Comparison of ENCODE assay signal across 19 cellular contexts in the genomic region with DNA sequence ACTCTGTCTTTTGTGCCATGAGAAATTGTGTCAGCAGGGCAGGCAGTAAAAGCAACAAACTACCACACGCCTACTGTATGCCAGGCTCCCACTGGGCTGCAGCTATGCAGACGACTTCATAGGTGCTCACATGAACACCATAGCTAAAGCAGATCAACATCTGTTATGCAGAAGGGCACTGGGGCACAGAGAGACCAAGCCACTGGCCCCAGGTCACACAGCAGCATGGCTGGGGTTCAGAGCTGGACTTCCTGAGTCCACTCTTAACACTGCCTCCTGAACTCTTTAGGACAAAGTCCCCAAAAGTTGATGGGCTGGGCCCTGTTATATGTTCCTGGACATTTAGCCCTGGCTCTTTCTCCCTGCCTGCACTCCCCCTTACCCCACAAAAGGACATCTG. TPM values are rescaled to one million over a fixed set of nuclear protein-coding genes. Genes with fewer than 3 reads are reported as not detected.
DNase-seq lines count a peak whose midpoint lies in the region; ATAC-seq and TF ChIP-seq lines count a peak whose summit lies in the region.
"Had no signal": no experiment of that assay in that cellular context is flagged by ENCODE, and none has a peak within 500 bp of the region (broad histone marks: within the 10 kb centered on the region; RNA-seq: fewer than 3 reads in every experiment).

No MANE protein-coding gene starts in this region.

- ATAC-seq in activated CD8-positive, alpha-beta T cell treated with anti-CD3 and anti-CD28 coated beads, Interleukin-2, amount 10 ng/mL, durations not matched to agents 7 days and 5 days, result no peak
- ATAC-seq in activated CD8-positive, alpha-beta T cell treated with anti-CD3 and anti-CD28 coated beads for 36 hours, result no peak
- no peak for ATAC-seq in stimulated activated effector memory CD8-positive, alpha-beta T cell treated with anti-CD3 and anti-CD28 coated beads, Interleukin-12 subunit alpha, Interleukin-12 subunit beta, amount 100 ng/mL, for 72 hours

- no peaks in the 10 kb centered on the region for H3K9me3 Mint-ChIP-seq in activated CD8-positive, alpha-beta T cell treated with anti-CD3 and anti-CD28 coated beads, Interleukin-2, amount 10 ng/mL, durations not matched to agents 7 days and 5 days (ENCODE audit: insufficient read depth)
- H3K9me3 Mint-ChIP-seq in activated CD8-positive, alpha-beta T cell treated with anti-CD3 and anti-CD28 coated beads for 36 hours, result no peaks in the 10 kb centered on the region
- no peaks in the 10 kb centered on the region for H3K9me3 Mint-ChIP-seq in immature natural killer cell
- no peaks in the 10 kb centered on the region for H3K9me3 Mint-ChIP-seq in stimulated activated effector memory CD8-positive, alpha-beta T cell treated with anti-CD3 and anti-CD28 coated beads, Interleukin-12 subunit alpha, Interleukin-12 subunit beta, amount 100 ng/mL, for 72 hours
- H3K9me3 Mint-ChIP-seq: CD4-positive, CD25-positive, alpha-beta regulatory T cell had no signal

- intact Hi-C loops in activated CD8-positive, alpha-beta T cell treated with anti-CD3 and anti-CD28 coated beads for 36 hours (cut with micrococcal nuclease), result no loop called here
- intact Hi-C loops in breast epithelium (cut with DNase I; ENCODE audit: low total_unique reads), result no loop called here

- TF ChIP-seq POLR2A in breast epithelium (IDR thresholded peaks at IDR 0.05), result no peak

- peak overlapping the region; percentile 15 for H3K27ac Mint-ChIP-seq in activated CD8-positive, alpha-beta T cell treated with anti-CD3 and anti-CD28 coated beads, Interleukin-2, amount 10 ng/mL, durations not matched to agents 7 days and 5 days
- H3K27ac Mint-ChIP-seq in activated CD8-positive, alpha-beta T cell treated with anti-CD3 and anti-CD28 coated beads for 36 hours, result no peak overlapping the region
- peak overlapping the region in 5 of 6 donors; percentile 12 to 53 (median 35) for H3K27ac Mint-ChIP-seq in immature natural killer cell
- peak overlapping the region; percentile 49 for H3K27ac Mint-ChIP-seq in stimulated activated effector memory CD8-positive, alpha-beta T cell treated with anti-CD3 and anti-CD28 coated beads, Interleukin-12 subunit alpha, Interleukin-12 subunit beta, amount 100 ng/mL, for 72 hours
- H3K27ac Mint-ChIP-seq: B cell had no signal

- H3K4me1 ChIP-seq in HEK293 (ENCODE audit: control insufficient read depth, insufficient read depth, low read length) (no peaks in the 10 kb centered on the region), breast epithelium (no peaks in the 10 kb centered on the region)
- H3K4me1 ChIP-seq: Caco-2 had no signal

- TF ChIP-seq CTCF in activated CD8-positive, alpha-beta T cell treated with anti-CD3 and anti-CD28 coated beads for 36 hours (IDR thresholded peaks at IDR 0.05), result no peak
- TF ChIP-seq CTCF in HEK293 (tag by site-specific recombination; IDR thresholded peaks at IDR 0.05) (no peak), breast epithelium (IDR thresholded peaks at IDR 0.05) (no peak)

- H3K4me3 Mint-ChIP-seq in activated CD8-positive, alpha-beta T cell treated with anti-CD3 and anti-CD28 coated beads, Interleukin-2, amount 10 ng/mL, durations not matched to agents 7 days and 5 days, result no peak overlapping the region
- H3K4me3 Mint-ChIP-seq in activated CD8-positive, alpha-beta T cell treated with anti-CD3 and anti-CD28 coated beads for 36 hours, result no peak overlapping the region
- no peak overlapping the region for H3K4me3 Mint-ChIP-seq in immature natural killer cell
- H3K4me3 Mint-ChIP-seq in stimulated activated effector memory CD8-positive, alpha-beta T cell treated with anti-CD3 and anti-CD28 coated beads, Interleukin-12 subunit alpha, Interleukin-12 subunit beta, amount 100 ng/mL, for 72 hours, result no peak overlapping the region
- H3K4me3 Mint-ChIP-seq: B cell; CD4-positive, CD25-positive, alpha-beta regulatory T cell had no signal

- CTCF ChIA-PET in activated CD8-positive, alpha-beta T cell treated with anti-CD3 and anti-CD28 coated beads, Interleukin-2, amount 10 ng/mL, durations not matched to agents 7 days and 5 days (lab: Charles Lee), result no interaction called here
- CTCF ChIA-PET in activated CD8-positive, alpha-beta T cell treated with anti-CD3 and anti-CD28 coated beads for 36 hours (lab: Charles Lee), result interaction anchor here (1.9 kb wide), 1 partner anchor 34 kb away, joined by 4 read pairs; no protein-coding TSS in a partner anchor
- CTCF ChIA-PET in HEK293 (lab: Yijun Ruan, JAX), result no interaction called here

- H3K4me3 ChIP-seq in HEK293 (ENCODE audit: low read depth, low read length), result no peak overlapping the region
- no peak overlapping the region for H3K4me3 ChIP-seq in breast epithelium
- H3K4me3 ChIP-seq: BLaER1, GM23248 had no signal

- no peaks in the 10 kb centered on the region for H3K27me3 ChIP-seq in breast epithelium
- H3K27me3 ChIP-seq: BLaER1 had no signal

- no peak for DNase-seq in activated CD8-positive, alpha-beta T cell treated with anti-CD3 and anti-CD28 coated beads, Interleukin-2, amount 10 ng/mL, durations not matched to agents 7 days and 5 days
- DNase-seq in activated CD8-positive, alpha-beta T cell treated with anti-CD3 and anti-CD28 coated beads for 36 hours, result no peak
- DNase-seq in immature natural killer cell (no peak), breast epithelium (ENCODE audit: low spot score in 2 of 2) (no peak), NCI-H69 (lab: John Stamatoyannopoulos, UW) (no peak), midbrain (lab: John Stamatoyannopoulos, UW) (no peak)
- DNase-seq in stimulated activated effector memory CD8-positive, alpha-beta T cell treated with anti-CD3 and anti-CD28 coated beads, Interleukin-12 subunit alpha, Interleukin-12 subunit beta, amount 100 ng/mL, for 72 hours (ENCODE audit: low spot score in 2 of 2), result no peak
- DNase-seq: Caco-2; CD4-positive, CD25-positive, alpha-beta regulatory T cell; DMS153; DND-41; GM23248; H7; HCEC 1CT had no signal

- H3K27ac ChIP-seq in HEK293 (ENCODE audit: extremely low read depth, low read depth, low read length) (no peak overlapping the region), breast epithelium (no peak overlapping the region)
- H3K27ac ChIP-seq: 22Rv1, BLaER1, C4-2B, GM23248 had no signal

- no peaks in the 10 kb centered on the region for H3K27me3 Mint-ChIP-seq in activated CD8-positive, alpha-beta T cell treated with anti-CD3 and anti-CD28 coated beads, Interleukin-2, amount 10 ng/mL, durations not matched to agents 7 days and 5 days (ENCODE audit: low read depth)
- H3K27me3 Mint-ChIP-seq in activated CD8-positive, alpha-beta T cell treated with anti-CD3 and anti-CD28 coated beads for 36 hours, result no peaks in the 10 kb centered on the region
- H3K27me3 Mint-ChIP-seq in immature natural killer cell (ENCODE audit: low read depth in 3 of 3), result peaks cover 0 to 4% (median 0%) of the 10 kb centered on the region in 3 donors
- H3K27me3 Mint-ChIP-seq: B cell; CD4-positive, CD25-positive, alpha-beta regulatory T cell had no signal

- H3K9me3 ChIP-seq in HEK293 (ENCODE audit: control insufficient read depth, insufficient read depth, low read depth, low read length) (no peaks in the 10 kb centered on the region), breast epithelium (no peaks in the 10 kb centered on the region)
- H3K9me3 ChIP-seq: BLaER1, Caco-2 had no signal

- peaks cover 13% of the 10 kb centered on the region for H3K4me1 Mint-ChIP-seq in activated CD8-positive, alpha-beta T cell treated with anti-CD3 and anti-CD28 coated beads, Interleukin-2, amount 10 ng/mL, durations not matched to agents 7 days and 5 days (ENCODE audit: low read depth)
- H3K4me1 Mint-ChIP-seq in activated CD8-positive, alpha-beta T cell treated with anti-CD3 and anti-CD28 coated beads for 36 hours (ENCODE audit: low read depth), result peaks cover 24% of the 10 kb centered on the region
- peaks cover 35 to 44% of the 10 kb centered on the region in 2 donors for H3K4me1 Mint-ChIP-seq in immature natural killer cell
- H3K4me1 Mint-ChIP-seq in stimulated activated effector memory CD8-positive, alpha-beta T cell treated with anti-CD3 and anti-CD28 coated beads, Interleukin-12 subunit alpha, Interleukin-12 subunit beta, amount 100 ng/mL, for 72 hours, result peaks cover 42% of the 10 kb centered on the region

- POLR2A ChIA-PET in activated CD8-positive, alpha-beta T cell treated with anti-CD3 and anti-CD28 coated beads, Interleukin-2, amount 10 ng/mL, durations not matched to agents 7 days and 5 days (lab: Charles Lee), result interaction anchor here (1.7 kb wide), 1 partner anchor 10 kb away, joined by 4 read pairs; no protein-coding TSS in a partner anchor
- POLR2A ChIA-PET in activated CD8-positive, alpha-beta T cell treated with anti-CD3 and anti-CD28 coated beads for 36 hours (lab: Charles Lee), result interaction anchor here (1.1 kb wide), 1 partner anchor 12 kb away, joined by 3 read pairs; a partner anchor contains a TSS
- POLR2A ChIA-PET in HEK293 (lab: Yijun Ruan, JAX), result no interaction called here

- H3K36me3 ChIP-seq in HEK293 (ENCODE audit: control insufficient read depth in 2 of 2, insufficient read depth in 1 of 2, low read length in 2 of 2) (peaks cover 0 to 69% of the 10 kb centered on the region in 2 experiments; a peak in 1 of 3 replicates), breast epithelium (no peaks in the 10 kb centered on the region)

- peaks cover 3% of the 10 kb centered on the region for H3K36me3 Mint-ChIP-seq in activated CD8-positive, alpha-beta T cell treated with anti-CD3 and anti-CD28 coated beads, Interleukin-2, amount 10 ng/mL, durations not matched to agents 7 days and 5 days (ENCODE audit: low read depth)
- H3K36me3 Mint-ChIP-seq in activated CD8-positive, alpha-beta T cell treated with anti-CD3 and anti-CD28 coated beads for 36 hours (ENCODE audit: low read depth), result peaks cover 16% of the 10 kb centered on the region
- H3K36me3 Mint-ChIP-seq in immature natural killer cell, result peaks cover 0 to 4% (median 0%) of the 10 kb centered on the region in 3 donors
- H3K36me3 Mint-ChIP-seq in stimulated activated effector memory CD8-positive, alpha-beta T cell treated with anti-CD3 and anti-CD28 coated beads, Interleukin-12 subunit alpha, Interleukin-12 subunit beta, amount 100 ng/mL, for 72 hours, result peaks cover 33% of the 10 kb centered on the region

RNA-seq across cellular contexts. Expression of a gene that starts 12.4 kb away (rescaled TPM):
- 10 to 100 TPM; 27.0 to 27.9 TPM for total RNA-seq in activated CD8-positive, alpha-beta T cell treated with anti-CD3 and anti-CD28 coated beads, Interleukin-2, amount 10 ng/mL, durations not matched to agents 7 days and 5 days
- 10 to 100 TPM; 26.6 to 28.0 TPM for total RNA-seq in activated CD8-positive, alpha-beta T cell treated with anti-CD3 and anti-CD28 coated beads for 36 hours
- 10 to 100 TPM; 20.8 to 36.0 (median 31.5) TPM for polyA plus RNA-seq in immature natural killer cell
- 10 to 100 TPM; 32.1 to 49.0 (median 39.8) TPM for total RNA-seq in breast epithelium

RNA-seq across cellular contexts. Expression of a gene that starts 20.0 kb away (rescaled TPM):
- total RNA-seq in activated CD8-positive, alpha-beta T cell treated with anti-CD3 and anti-CD28 coated beads, Interleukin-2, amount 10 ng/mL, durations not matched to agents 7 days and 5 days, result 100 to 1,000 TPM; 185 to 188 TPM
- 100 to 1,000 TPM; 289 to 302 TPM for total RNA-seq in activated CD8-positive, alpha-beta T cell treated with anti-CD3 and anti-CD28 coated beads for 36 hours
- polyA plus RNA-seq in immature natural killer cell, result 10 to 100 TPM; 14.9 to 24.8 (median 19.5) TPM
- 1 to 10 TPM; 5.4 to 9.8 (median 6.7) TPM for total RNA-seq in breast epithelium

RNA-seq across cellular contexts. Expression of a gene that starts 50.8 kb away (rescaled TPM):
- 1 to 10 TPM; 1.3 to 1.7 TPM for total RNA-seq in activated CD8-positive, alpha-beta T cell treated with anti-CD3 and anti-CD28 coated beads, Interleukin-2, amount 10 ng/mL, durations not matched to agents 7 days and 5 days
- 1 to 10 TPM; 1.1 to 1.3 TPM for total RNA-seq in activated CD8-positive, alpha-beta T cell treated with anti-CD3 and anti-CD28 coated beads for 36 hours
- 1 to 10 TPM; 1.9 to 4.9 (median 3.2) TPM for polyA plus RNA-seq in immature natural killer cell
- 10 to 100 TPM in 1 of 3 donors, 1 to 10 TPM in 2; 8.8 to 10.6 (median 8.8) TPM for total RNA-seq in breast epithelium

Comparison
In these comparisons a context has a peak if more than half of its experiments do, and no peak if none do; other contexts are left out.
1. RNA of a gene that starts 20.0 kb away (total RNA-seq): 289 to 302 TPM in activated CD8-positive, alpha-beta T cell treated with anti-CD3 and anti-CD28 coated beads for 36 hours and 185 to 188 TPM in activated CD8-positive, alpha-beta T cell treated with anti-CD3 and anti-CD28 coated beads, Interleukin-2, amount 10 ng/mL, durations not matched to agents 7 days and 5 days; 5.4 to 9.8 TPM in breast epithelium; every median in the first group is over 10 times any median in the second.